9 cellular contexts compared by ENCODE assay signal in genomic region chr5:150217874-150218692, GRCh38. TPM values are rescaled to one million over a fixed set of nuclear protein-coding genes. Genes with fewer than 3 reads are reported as not detected.
DNase-seq lines count a peak whose midpoint lies in the region; ATAC-seq and TF ChIP-seq lines count a peak whose summit lies in the region.
"Had no signal": no experiment of that assay in that cellular context is flagged by ENCODE, and none has a peak within 500 bp of the region (broad histone marks: within the 10 kb centered on the region; RNA-seq: fewer than 3 reads in every experiment).

No MANE protein-coding gene starts in this region.

- no peak overlapping the region for H3K27ac ChIP-seq in IMR-90 (ENCODE audit: insufficient read depth, low read length)
- no peak overlapping the region for H3K27ac ChIP-seq in OCI-LY1 (ENCODE audit: low read depth, low read length, poor library complexity, severe bottlenecking)
- no peak overlapping the region for H3K27ac ChIP-seq in epithelial cell of prostate

- H4K20me1 ChIP-seq in IMR-90 (ENCODE audit: insufficient read depth, low read length) = no peaks in the 10 kb centered on the region
- H4K20me1 ChIP-seq in OCI-LY1 (ENCODE audit: insufficient read depth, low read length) = no peaks in the 10 kb centered on the region

- H3K14ac ChIP-seq in IMR-90 (replicated peaks; ENCODE audit: low read depth, low read length) = peak overlapping the region; percentile 10; the same call in 1 of the 2 replicates

- peak; percentile 90 for ATAC-seq in GM21423 (IDR thresholded peaks at IDR 0.05; ENCODE audit: unreplicated experiment)
- peak; percentile 96 for ATAC-seq in IMR-90 (ENCODE audit: low read depth)
- ATAC-seq in naive B cell (ENCODE audit: low read depth in 2 of 2) = peak; percentile 79 to 93

- H3K4ac ChIP-seq in IMR-90 (ENCODE audit: low read depth, low read length) = peak overlapping the region; percentile 64

- WGBS in IMR-90 (ENCODE audit: extremely low coverage in 2 of 2, insufficient read length in 1 of 2), 2 experiments = 16% methylated on average over 7 of the region's 10 CpGs; no CpG with 5 or more reads in 1 of the 2 experiments

- peak overlapping the region; percentile 73 for H2AK5ac ChIP-seq in IMR-90 (ENCODE audit: low read depth, low read length)

- no peak for TF ChIP-seq POLR2A in IMR-90 (IDR thresholded peaks at IDR 0.05; ENCODE audit: low read depth, low read length)

- H3K36me3 ChIP-seq in IMR-90 (ENCODE audit: control insufficient read depth, insufficient read depth, low read length) (no peaks in the 10 kb centered on the region), OCI-LY1 (ENCODE audit: insufficient read depth, low read length) (no peaks in the 10 kb centered on the region)

- H2BK5ac ChIP-seq in IMR-90 (ENCODE audit: low read depth, low read length, poor library complexity, severe bottlenecking) = no peak overlapping the region

- H3K9ac ChIP-seq in IMR-90 (ENCODE audit: low read depth, low read length) (no peak overlapping the region), OCI-LY1 (ENCODE audit: low read length) (no peak overlapping the region)

- no peak overlapping the region for H3K56ac ChIP-seq in IMR-90 (ENCODE audit: extremely low read depth, insufficient read depth, low read length)

- peaks cover 0 to 8% (median 6%) of the 10 kb centered on the region in 3 donors for H3K4me1 Mint-ChIP-seq in naive B cell

- peak overlapping the region in 1 of 2 experiments; percentile 45; a peak in 1 of 4 replicates for H4K8ac ChIP-seq in IMR-90 (ENCODE audit: low read depth in 2 of 2, low read length in 2 of 2)

- H3K79me1 ChIP-seq in IMR-90 (ENCODE audit: low read depth in 1 of 2, low read length in 2 of 2) = no peaks in the 10 kb centered on the region

- POLR2A ChIA-PET in IMR-90 (lab: Charles Lee; ENCODE audit: unreplicated experiment) = no interaction called here

- no peaks in the 10 kb centered on the region for H3K36me3 Mint-ChIP-seq in naive B cell
- H3K36me3 Mint-ChIP-seq: activated naive CD8-positive, alpha-beta T cell had no signal

- DNase-seq in COR-L47 (lab: John Stamatoyannopoulos, UW) (peak; percentile 68), IMR-90 (peak; percentile 79), epithelial cell of prostate (ENCODE audit: low read depth, low spot score) (peak; percentile 8), naive B cell (peak; percentile 63)
- peak; percentile 45 for DNase-seq in activated CD8-positive, alpha-beta memory T cell treated with anti-CD3 and anti-CD28 coated beads, Interleukin-2, amount 50 U/mL, for 1 hour (ENCODE audit: extremely low read depth)
- DNase-seq in stimulated activated CD8-positive, alpha-beta memory T cell treated with anti-CD3 and anti-CD28 coated beads, Interleukin-7, amount 100 ng/mL, for 4 hours (ENCODE audit: low read depth in 2 of 2) = peak; percentile 56

- TF ChIP-seq CTCF in IMR-90 (conservative IDR thresholded peaks at IDR 0.05; ENCODE audit: low read depth, low read length) (peak; percentile 92), OCI-LY1 (IDR thresholded peaks at IDR 0.05; ENCODE audit: low read length) (peak; percentile 89)

- H3K4me3 Mint-ChIP-seq in naive B cell = no peak overlapping the region
- H3K4me3 Mint-ChIP-seq: activated naive CD8-positive, alpha-beta T cell had no signal

- H3F3A ChIP-seq in OCI-LY1 (ENCODE audit: insufficient read depth, low read length) = no peaks in the 10 kb centered on the region

- in situ Hi-C loops in IMR-90 (cut with MboI; ENCODE audit: low sequenced_read_pairs) = loop anchor here (10.0 to 25.0 kb wide), 3 partner anchors 213 to 581 kb away; partner anchors contain the start of genes HMGXB3 and TIGD6

- H3K79me2 ChIP-seq in OCI-LY1 (ENCODE audit: insufficient read depth, low read length) = no peaks in the 10 kb centered on the region

- CTCF ChIA-PET in IMR-90 (lab: Yijun Ruan, JAX) = interaction anchor here (0.6 to 1.4 kb wide), 5 partner anchors 9 to 177 kb away, joined by 3 to 6 read pairs (median 3); no protein-coding TSS in a partner anchor

- no peaks in the 10 kb centered on the region for H3K9me1 ChIP-seq in IMR-90 (ENCODE audit: insufficient read depth, low read length)

- no peaks in the 10 kb centered on the region for H3K4me1 ChIP-seq in IMR-90 (ENCODE audit: control insufficient read depth, insufficient read depth, low read length)
- H3K4me1 ChIP-seq in OCI-LY1 (ENCODE audit: insufficient read depth, low read length, severe bottlenecking) = no peaks in the 10 kb centered on the region

- H3K27ac Mint-ChIP-seq in naive B cell = peak overlapping the region in 1 of 6 donors; percentile 45
- H3K27ac Mint-ChIP-seq: activated naive CD8-positive, alpha-beta T cell had no signal

- H3K27me3 Mint-ChIP-seq in naive B cell = peaks cover 7 to 58% (median 26%) of the 10 kb centered on the region in 3 donors

- H2AK9ac ChIP-seq in IMR-90 (replicated peaks; ENCODE audit: low read depth, low read length, poor library complexity) = peak overlapping the region; percentile 96

- H4K91ac ChIP-seq in IMR-90 (ENCODE audit: insufficient read depth, low read depth, low read length) = peak overlapping the region; percentile 37

- H3K18ac ChIP-seq in IMR-90 (ENCODE audit: low read depth, low read length) = no peak overlapping the region

- no peaks in the 10 kb centered on the region for H3K9me3 Mint-ChIP-seq in naive B cell

- intact Hi-C loops in IMR-90 (cut with micrococcal nuclease) = loop anchor here (1.0 to 10.0 kb wide), 7 partner anchors 57 to 381 kb away; no protein-coding TSS in a partner anchor

- H4K5ac ChIP-seq in IMR-90 (ENCODE audit: low read depth, low read length) = peak overlapping the region; percentile 49

- H3K23ac ChIP-seq in IMR-90 (ENCODE audit: low read depth, low read length) = no peak overlapping the region

- no peaks in the 10 kb centered on the region for H3K9me2 ChIP-seq in OCI-LY1 (ENCODE audit: low read depth, low read length)

- BruUV-seq in IMR-90 (replicated peaks; lab: Mats Ljungman, UMichigan) = no TSS peak

- H3K4me2 ChIP-seq in IMR-90 (ENCODE audit: low read depth, low read length) (no peak overlapping the region), OCI-LY1 (ENCODE audit: low read length) (no peak overlapping the region)

- H3K4me3 ChIP-seq in IMR-90 (ENCODE audit: insufficient read depth, low read depth, low read length) = no peak overlapping the region
- H3K4me3 ChIP-seq in OCI-LY1 (ENCODE audit: low read depth, low read length, poor library complexity, severe bottlenecking) = no peak overlapping the region

- H3K27me3 ChIP-seq in IMR-90 (ENCODE audit: control insufficient read depth, insufficient read depth, low read length) (no peaks in the 10 kb centered on the region; the same call in 1 of the 2 replicates), OCI-LY1 (ENCODE audit: insufficient read depth, low read length) (no peaks in the 10 kb centered on the region)

- no peaks in the 10 kb centered on the region for H3K9me3 ChIP-seq in IMR-90 (ENCODE audit: control insufficient read depth, insufficient read depth, low read length)
- H3K9me3 ChIP-seq in OCI-LY1 (ENCODE audit: low read length) = no peaks in the 10 kb centered on the region

- TF ChIP-seq RAD21 in IMR-90 (IDR thresholded peaks at IDR 0.05; ENCODE audit: low read length) = peak; percentile 96

- dilution Hi-C loops in IMR-90 (cut with HindIII; ENCODE audit: low sequenced_read_pairs, unreplicated experiment) = no loop called here

- peak overlapping the region; percentile 59 for H2BK120ac ChIP-seq in IMR-90 (ENCODE audit: low read depth, low read length)

- H2BK20ac ChIP-seq in IMR-90 (ENCODE audit: low read depth, low read length) = peak overlapping the region; percentile 8

- peak overlapping the region; percentile 43; the same call in 2 of the 3 replicates for H2BK15ac ChIP-seq in IMR-90 (ENCODE audit: low read depth, low read length)

- H2AFZ ChIP-seq in IMR-90 (replicated peaks; ENCODE audit: low read length, poor library complexity) (peak overlapping the region; percentile 80), OCI-LY1 (ENCODE audit: low read length) (no peak overlapping the region)

TF ChIP-seq in IMR-90, 13 proteins besides CTCF, POLR2A, EP300 and RAD21:
- TF ChIP-seq MAZ (IDR thresholded peaks at IDR 0.05; ENCODE audit: borderline replicate concordance, low read depth, low read length) (0 out of 2 replicates have a peak, but pooled peaks have one; percentile 26), SMC3 (IDR thresholded peaks at IDR 0.05; ENCODE audit: low read depth, low read length) (peak; percentile 96), MXI1 (IDR thresholded peaks at IDR 0.05; ENCODE audit: borderline replicate concordance, low read depth, low read length) (no peak), CEBPB (IDR thresholded peaks at IDR 0.05; ENCODE audit: low read depth, low read length) (no peak)

RNA-seq across cellular contexts. Expression of gene SLC6A7, which starts 28.2 kb away (rescaled TPM):
- total RNA-seq in IMR-90 (2012; rRNA removed) = under 0.01 TPM in 1 of 2 replicates, not detected in the other
- polyA plus RNA-seq in IMR-90 (2012; rRNA removed) (not detected in 2 replicates), naive B cell (ENCODE audit: low read depth in 6 of 6) (not detected)
- 0.01 TPM in 1 of 2 replicates, not detected in the other for polyA plus RNA-seq in IMR-90 (2012; cell fraction: cytosol; rRNA removed)
- 0.08 and 0.16 TPM in 2 replicates for polyA plus RNA-seq in IMR-90 (2012; cell fraction: nucleus; rRNA removed; ENCODE audit: low replicate concordance)

RNA-seq across cellular contexts. Expression of gene CDX1, which starts 51.5 kb away (rescaled TPM):
- total RNA-seq in IMR-90 (2012; rRNA removed) = 0.18 TPM in 1 of 2 replicates, not detected in the other
- 0.22 and 0.24 TPM in 2 replicates for polyA plus RNA-seq in IMR-90 (2012; rRNA removed)
- 0.22 and 0.56 TPM in 2 replicates for polyA plus RNA-seq in IMR-90 (2012; cell fraction: cytosol; rRNA removed)
- 0.28 and 0.41 TPM in 2 replicates for polyA plus RNA-seq in IMR-90 (2012; cell fraction: nucleus; rRNA removed; ENCODE audit: low replicate concordance)
- polyA plus RNA-seq in naive B cell (ENCODE audit: low read depth in 6 of 6) = not detected

Comparison
In these comparisons a context has a peak if more than half of its experiments do, and no peak if none do; other contexts are left out.
1. DNase-seq: peak in every context shown above with its lines; median percentile 79 in IMR-90; 68 in COR-L47; 63 in naive B cell; 56 in stimulated activated CD8-positive, alpha-beta memory T cell treated with anti-CD3 and anti-CD28 coated beads, Interleukin-7, amount 100 ng/mL, for 4 hours; 45 in activated CD8-positive, alpha-beta memory T cell treated with anti-CD3 and anti-CD28 coated beads, Interleukin-2, amount 50 U/mL, for 1 hour; 8 in epithelial cell of prostate.